In genomic region chr1:2298685-2299673, GRCh38 we compare ENCODE assay signal across 9 cellular contexts.
DNase-seq lines count a peak whose midpoint lies in the region; ATAC-seq and TF ChIP-seq lines count a peak whose summit lies in the region.
"Had no signal": no experiment of that assay in that cellular context is flagged by ENCODE, and none has a peak within 500 bp of the region (broad histone marks: within the 10 kb centered on the region; RNA-seq: fewer than 3 reads in every experiment).

No MANE protein-coding gene starts in this region.

- no peak overlapping the region for H3K4me3 ChIP-seq in CD4-positive, CD25-positive, alpha-beta regulatory T cell (ENCODE audit: low read depth, low read length)

- peaks cover 0 to 2% (median 0%) of the 10 kb centered on the region in 7 donors for H3K9me3 Mint-ChIP-seq in CD4-positive, CD25-positive, alpha-beta regulatory T cell
- H3K9me3 Mint-ChIP-seq in osteocyte (ENCODE audit: unreplicated experiment), result no peaks in the 10 kb centered on the region

- ATAC-seq in CD4-positive, CD25-positive, alpha-beta regulatory T cell (ENCODE audit: low read depth in 2 of 2), result no peak
- ATAC-seq in esophagus mucosa, result peak; percentile 39
- no peak for ATAC-seq in GM21381 (IDR thresholded peaks at IDR 0.05; ENCODE audit: unreplicated experiment)
- no peak for ATAC-seq in GM18517 (IDR thresholded peaks at IDR 0.05; ENCODE audit: unreplicated experiment)

- peak overlapping the region; percentile 99 for H3K27ac ChIP-seq in CD4-positive, CD25-positive, alpha-beta regulatory T cell (ENCODE audit: insufficient read depth, low read length, poor library complexity, severe bottlenecking)
- peak overlapping the region; percentile 67 for H3K27ac ChIP-seq in RWPE1

- no peak for TF ChIP-seq CTCF in RWPE1 (conservative IDR thresholded peaks at IDR 0.05; ENCODE audit: low read depth)
- TF ChIP-seq CTCF in osteocyte (IDR thresholded peaks at IDR 0.05), result no peak

- POLR2A ChIA-PET in RWPE1 (lab: Yijun Ruan, JAX; ENCODE audit: low non-redundant PET), result no interaction called here

- CTCF ChIA-PET in RWPE1 (lab: Yijun Ruan, JAX), result interaction anchor here (0.5 to 1.1 kb wide), 5 partner anchors 14 to 1416 kb away, joined by 3 to 5 read pairs (median 3); partner anchors contain the start of gene FAAP20

- H3K36me3 Mint-ChIP-seq in CD4-positive, CD25-positive, alpha-beta regulatory T cell, result peaks cover 6% of the 10 kb centered on the region
- H3K36me3 Mint-ChIP-seq in osteocyte (ENCODE audit: unreplicated experiment), result no peaks in the 10 kb centered on the region

- peaks cover 0 to 81% (median 40%) of the 10 kb centered on the region in 4 donors for H3K4me1 Mint-ChIP-seq in CD4-positive, CD25-positive, alpha-beta regulatory T cell
- H3K4me1 Mint-ChIP-seq in osteocyte (ENCODE audit: unreplicated experiment), result peaks cover 34% of the 10 kb centered on the region

- H3K9me3 ChIP-seq in CD4-positive, CD25-positive, alpha-beta regulatory T cell (ENCODE audit: control insufficient read depth in 2 of 2, low read length in 2 of 2), result no peaks in the 10 kb centered on the region

- H3K27me3 ChIP-seq in CD4-positive, CD25-positive, alpha-beta regulatory T cell (ENCODE audit: control insufficient read depth, insufficient read depth, low read length), result no peaks in the 10 kb centered on the region

- peak overlapping the region; percentile 90 to 98 (median 94) for H3K27ac Mint-ChIP-seq in CD4-positive, CD25-positive, alpha-beta regulatory T cell
- peak overlapping the region; percentile 27 for H3K27ac Mint-ChIP-seq in osteocyte (ENCODE audit: unreplicated experiment)

- peaks cover 69% of the 10 kb centered on the region for H3K4me1 ChIP-seq in CD4-positive, CD25-positive, alpha-beta regulatory T cell (ENCODE audit: control insufficient read depth, insufficient read depth, low read length, poor library complexity, severe bottlenecking)

- H3K4me3 Mint-ChIP-seq in CD4-positive, CD25-positive, alpha-beta regulatory T cell, result peak overlapping the region in 3 of 4 donors; percentile 33 to 81 (median 69)
- no peak overlapping the region for H3K4me3 Mint-ChIP-seq in osteocyte (ENCODE audit: unreplicated experiment)

- DNase-seq in CD4-positive, CD25-positive, alpha-beta regulatory T cell, result no peak
- DNase-seq in RWPE1 (ENCODE audit: low spot score), result no peak
- no peak for DNase-seq in osteocyte (ENCODE audit: extremely low spot score, unreplicated experiment)
- no peak for DNase-seq in activated CD4-positive, CD25-positive, alpha-beta regulatory T cell treated with anti-CD3 and anti-CD28 coated beads, Interleukin-2, amount 50 U/mL, for 72 hours
- DNase-seq in NCI-H1048 (lab: John Stamatoyannopoulos, UW), result no peak
- DNase-seq: dermis blood vessel endothelial cell had no signal

- peaks cover 8% of the 10 kb centered on the region for H3K36me3 ChIP-seq in CD4-positive, CD25-positive, alpha-beta regulatory T cell (ENCODE audit: control insufficient read depth, insufficient read depth, low read length)

- H3K27me3 Mint-ChIP-seq in CD4-positive, CD25-positive, alpha-beta regulatory T cell, result no peaks in the 10 kb centered on the region
- no peaks in the 10 kb centered on the region for H3K27me3 Mint-ChIP-seq in osteocyte (ENCODE audit: unreplicated experiment)
